ENCODE assay signal across 8 cellular contexts in genomic region chr5:134527961-134528424, GRCh38. TPM values are rescaled to one million over a fixed set of nuclear protein-coding genes. Genes with fewer than 3 reads are reported as not detected.
DNase-seq lines count a peak whose midpoint lies in the region; ATAC-seq and TF ChIP-seq lines count a peak whose summit lies in the region.

No MANE protein-coding gene starts in this region.

- no peaks in the 10 kb centered on the region for H4K20me1 ChIP-seq in KMS-11 (ENCODE audit: insufficient read depth)

- H3K4me1 Mint-ChIP-seq in naive B cell: peaks cover 31 to 67% (median 67%) of the 10 kb centered on the region in 3 donors

- intact Hi-C loops in colonic mucosa (cut with DNase I): loop anchor here (5.0 to 10.0 kb wide), 3 partner anchors 49 to 153 kb away; partner anchors contain the start of genes CDKN2AIPNL and UBE2B

- H3K79me2 ChIP-seq in KMS-11 (ENCODE audit: insufficient read depth, low read depth): peaks cover 43% of the 10 kb centered on the region

- H3K27me3 Mint-ChIP-seq in naive B cell: no peaks in the 10 kb centered on the region

- no peaks in the 10 kb centered on the region for H3K9me3 ChIP-seq in colonic mucosa

- H3K4me1 ChIP-seq in KMS-11 (ENCODE audit: low read depth, poor library complexity, severe bottlenecking): peaks cover 21% of the 10 kb centered on the region
- H3K4me1 ChIP-seq in colonic mucosa: peaks cover 11% of the 10 kb centered on the region

- no peak for DNase-seq in AG09309 (ENCODE audit: low read depth)
- peak; percentile 23 for DNase-seq in colonic mucosa
- no peak for DNase-seq in naive B cell
- no peak for DNase-seq in COLO829 (ENCODE audit: low spot score)
- DNase-seq in hepatic stellate cell (ENCODE audit: low spot score): no peak
- DNase-seq in pons (ENCODE audit: low spot score): no peak
- DNase-seq in medulla oblongata (ENCODE audit: extremely low spot score): no peak

- H3K4me2 ChIP-seq in KMS-11: peak overlapping the region; percentile 96

- 0 out of 2 replicates have a peak overlapping the region, but pooled peaks have one; percentile 78 for H2AFZ ChIP-seq in KMS-11 (ENCODE audit: low read depth)

- H3K27ac Mint-ChIP-seq in naive B cell: peak overlapping the region in 4 of 6 donors; percentile 44 to 98 (median 88)

- H3K4me3 Mint-ChIP-seq in naive B cell: peak overlapping the region; percentile 92 to 100 (median 98)

- H3K4me3 ChIP-seq in AG09309 (ENCODE audit: control insufficient read depth, low read depth, low read length) (peak overlapping the region; percentile 79), KMS-11 (IDR thresholded peaks at IDR 0.05; ENCODE audit: insufficient read depth, low read depth, low read length) (no peak overlapping the region), colonic mucosa (peak overlapping the region; percentile 93)

- no peak for ATAC-seq in naive B cell (ENCODE audit: low read depth in 2 of 2)

- no peaks in the 10 kb centered on the region for H3K9me3 Mint-ChIP-seq in naive B cell

- H3K36me3 ChIP-seq in KMS-11 (ENCODE audit: insufficient read depth) (no peaks in the 10 kb centered on the region), colonic mucosa (no peaks in the 10 kb centered on the region)

- TF ChIP-seq CTCF in AG09309 (IDR thresholded peaks at IDR 0.05; ENCODE audit: control insufficient read depth, insufficient read depth, low read depth, low read length, missing control alignments) (no peak), KMS-11 (conservative IDR thresholded peaks at IDR 0.05; ENCODE audit: low read depth, low read length) (no peak; the same call in 1 of the 2 replicates), colonic mucosa (IDR thresholded peaks at IDR 0.05) (no peak)

- H3K36me3 Mint-ChIP-seq in naive B cell: peaks cover 0 to 8% of the 10 kb centered on the region in 2 donors

- H3K9ac ChIP-seq in KMS-11 (peak overlapping the region; percentile 42; the same call in 1 of the 2 replicates), colonic mucosa (ENCODE audit: low read depth in 2 of 2, low read length in 2 of 2) (peak overlapping the region; percentile 90 to 96)

- H3K27me3 ChIP-seq in KMS-11 (ENCODE audit: insufficient read depth, low read depth): no peaks in the 10 kb centered on the region
- no peaks in the 10 kb centered on the region for H3K27me3 ChIP-seq in colonic mucosa

- H3K27ac ChIP-seq in KMS-11 (peak overlapping the region; percentile 97; the same call in 1 of the 2 replicates), colonic mucosa (peak overlapping the region; percentile 91)

RNA-seq across cellular contexts. Expression of gene JADE2, which starts 2.5 kb away (rescaled TPM):
- 10 to 100 TPM; 24.1 to 33.3 TPM for total RNA-seq in colonic mucosa
- polyA plus RNA-seq in naive B cell (ENCODE audit: low read depth in 6 of 6): 10 to 100 TPM in 5 of 6 donors, 1 to 10 TPM in 1; 7.1 to 47.1 (median 27.1) TPM
